16 cellular contexts compared by ENCODE assay signal in the genomic region with DNA sequence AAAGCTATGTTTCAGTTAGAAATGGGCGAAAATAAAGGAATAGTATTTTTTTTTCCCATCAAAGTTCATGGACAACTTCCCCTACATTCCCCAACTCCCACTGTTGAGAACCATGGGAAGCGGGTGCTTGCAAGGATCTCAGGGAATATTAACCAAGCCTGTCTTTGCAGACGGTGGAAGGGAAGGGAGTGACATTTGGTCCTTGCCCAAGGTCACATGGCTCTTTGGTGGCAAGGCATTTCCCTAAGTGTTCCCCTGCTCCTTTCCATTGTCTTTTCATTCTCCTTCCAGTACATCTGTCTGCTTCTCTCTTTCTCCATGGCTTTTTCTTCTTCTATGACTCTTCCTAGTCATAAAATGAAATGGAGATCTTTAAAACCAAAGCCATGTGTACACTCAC. TPM values are rescaled to one million over a fixed set of nuclear protein-coding genes. Genes with fewer than 3 reads are reported as not detected.
"Had no signal": no experiment of that assay in that cellular context is flagged by ENCODE, and none has a peak within 500 bp of the region (broad histone marks: within the 10 kb centered on the region; RNA-seq: fewer than 3 reads in every experiment).

No MANE protein-coding gene starts in this region.

- ATAC-seq: activated CD8-positive, alpha-beta T cell treated with anti-CD3 and anti-CD28 coated beads for 36 hours; activated T-cell treated with anti-CD3 and anti-CD28 coated beads, Interleukin-2, amount 50 U/mL, for 72 hours had no signal

- H3K9me3 ChIP-seq: esophagus squamous epithelium, tibial artery had no signal

- H3K9ac ChIP-seq: parathyroid adenoma had no signal

- H3K36me3 ChIP-seq: cardiac muscle cell, esophagus squamous epithelium, tibial artery had no signal

- H2AFZ ChIP-seq: parathyroid adenoma had no signal

- H3K79me2 ChIP-seq: parathyroid adenoma had no signal

- H3K4me1 Mint-ChIP-seq: neural crest cell had no signal

- H3K4me3 Mint-ChIP-seq: activated CD8-positive, alpha-beta T cell treated with anti-CD3 and anti-CD28 coated beads for 36 hours; activated T-cell treated with anti-CD3 and anti-CD28 coated beads, Interleukin-2, amount 50 U/mL, for 72 hours; neural crest cell had no signal

- DNase-seq: activated CD4-positive, alpha-beta T cell treated with anti-CD3 and anti-CD28 coated beads for 4 hours; activated CD8-positive, alpha-beta memory T cell treated with anti-CD3 and anti-CD28 coated beads, Interleukin-2, amount 50 U/mL, for 4 hours; activated T-cell treated with anti-CD3 and anti-CD28 coated beads, Interleukin-2, amount 50 U/mL, for 72 hours; esophagus squamous epithelium; mesendoderm; retina had no signal

- H3K27ac ChIP-seq: cardiac muscle cell, foreskin keratinocyte, parathyroid adenoma, tibial artery had no signal

- H3K4me1 ChIP-seq: foreskin keratinocyte, parathyroid adenoma had no signal

- H3K27me3 ChIP-seq: cardiac muscle cell, esophagus squamous epithelium, foreskin keratinocyte, tibial artery had no signal

- H3K9me3 Mint-ChIP-seq: activated CD8-positive, alpha-beta T cell treated with anti-CD3 and anti-CD28 coated beads for 36 hours; activated T-cell treated with anti-CD3 and anti-CD28 coated beads, Interleukin-2, amount 50 U/mL, for 72 hours; neural crest cell had no signal

- H3K27ac Mint-ChIP-seq: activated CD8-positive, alpha-beta T cell treated with anti-CD3 and anti-CD28 coated beads for 36 hours; activated T-cell treated with anti-CD3 and anti-CD28 coated beads, Interleukin-2, amount 50 U/mL, for 72 hours had no signal

- H3K4me3 ChIP-seq: cardiac muscle cell, esophagus squamous epithelium, skin epidermis, tibial artery had no signal

RNA-seq across cellular contexts. Expression of a gene that starts 19.0 kb away (rescaled TPM):
- total RNA-seq: activated CD8-positive, alpha-beta T cell treated with anti-CD3 and anti-CD28 coated beads for 36 hours; activated T-cell treated with anti-CD3 and anti-CD28 coated beads, Interleukin-2, amount 50 U/mL, for 72 hours; aorta; cardiac muscle cell; esophagus squamous epithelium; foreskin keratinocyte; left lobe of liver; neural crest cell; T-helper 1 cell treated with Interleukin-12 subunit alpha and Interleukin-12 subunit beta and Interleukin-4 antibody, amounts not matched to agents 30 ng/mL and 1 ng/mL, for 36 hours had no signal
- polyA plus RNA-seq: aorta, cardiac muscle cell, foreskin keratinocyte had no signal
